8 cellular contexts compared by ENCODE assay signal in the genomic region with DNA sequence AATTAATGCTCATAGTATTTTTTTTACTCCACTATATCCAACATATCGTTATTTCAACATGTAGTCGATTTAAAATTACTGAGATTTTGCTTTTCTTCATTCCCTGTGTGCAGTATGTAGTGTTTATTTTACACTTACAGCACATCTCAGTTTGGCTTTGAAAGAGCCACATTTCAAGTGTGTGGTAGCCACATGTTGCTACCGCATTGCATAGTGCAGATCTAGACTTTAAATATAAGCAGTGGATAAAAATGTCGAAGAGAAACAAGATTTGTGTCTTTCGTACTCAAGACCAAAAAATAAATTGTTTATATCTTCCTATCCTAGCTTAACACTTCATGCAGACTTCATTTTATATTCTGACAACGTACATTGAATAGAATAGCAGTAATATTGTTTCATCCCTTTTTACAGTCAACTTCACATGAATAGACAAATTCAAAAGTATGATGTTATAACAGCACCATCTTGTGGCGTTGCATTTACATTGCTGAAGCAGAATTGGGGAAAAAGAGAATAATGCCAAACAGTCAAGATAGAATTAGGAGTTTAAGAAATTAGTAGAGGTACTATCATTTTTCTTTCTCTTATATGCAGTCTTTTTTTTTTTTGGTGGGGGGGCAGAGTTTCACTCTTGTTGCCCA. TPM values are rescaled to one million over a fixed set of nuclear protein-coding genes. Genes with fewer than 3 reads are reported as not detected.
DNase-seq lines count a peak whose midpoint lies in the region; ATAC-seq and TF ChIP-seq lines count a peak whose summit lies in the region.

No MANE protein-coding gene starts in this region.

- H3K27ac ChIP-seq in body of pancreas (no peak overlapping the region), mesendoderm (ENCODE audit: low read depth, low read length) (no peak overlapping the region)

- H3K9me3 ChIP-seq in body of pancreas, result no peaks in the 10 kb centered on the region

- H3K36me3 ChIP-seq in body of pancreas (replicated peaks in 1 of 2; ENCODE audit: insufficient read depth in 1 of 2, low read depth in 2 of 2) (no peaks in the 10 kb centered on the region), mesendoderm (ENCODE audit: control insufficient read depth, insufficient read depth, low read length) (no peaks in the 10 kb centered on the region), H7 (replicated peaks; ENCODE audit: control insufficient read depth, insufficient read depth, low read length) (no peaks in the 10 kb centered on the region)

- H3K79me1 ChIP-seq in mesendoderm (ENCODE audit: low read length), result no peaks in the 10 kb centered on the region

- H3K27me3 ChIP-seq in body of pancreas (no peaks in the 10 kb centered on the region), mesendoderm (ENCODE audit: insufficient read depth, low read length, poor library complexity) (no peaks in the 10 kb centered on the region), H7 (ENCODE audit: control insufficient read depth, insufficient read depth, low read length) (no peaks in the 10 kb centered on the region)

- no peak overlapping the region for H3K23ac ChIP-seq in mesendoderm (ENCODE audit: low read length)

- no peak overlapping the region for H4K5ac ChIP-seq in mesendoderm (ENCODE audit: low read length)

- H3K9ac ChIP-seq in mesendoderm (ENCODE audit: low read length), result no peak overlapping the region

- H2AK5ac ChIP-seq in mesendoderm (ENCODE audit: low read length), result no peak overlapping the region

- peak in 6 of 7 experiments; percentile 10 to 43 (median 32) for TF ChIP-seq CTCF in body of pancreas (IDR thresholded peaks at IDR 0.05)

- H3K18ac ChIP-seq in mesendoderm (ENCODE audit: low read length), result no peak overlapping the region

- no peak overlapping the region for H2BK5ac ChIP-seq in mesendoderm (ENCODE audit: low read length)

- no peak overlapping the region for H3K4me2 ChIP-seq in mesendoderm (ENCODE audit: low read length)

- DNase-seq in NCI-H1694 treated with DMSO at 0.1 percent for 48 hours (lab: John Stamatoyannopoulos, UW) (peak; percentile 7), NCI-H1694 (lab: John Stamatoyannopoulos, UW) (no peak), M059J (ENCODE audit: low read depth) (peak; percentile 58), body of pancreas (no peak), mesendoderm (peak; percentile 45), H7 (no peak)

- H2BK120ac ChIP-seq in mesendoderm (ENCODE audit: low read depth, low read length), result no peak overlapping the region

- WGBS in body of pancreas, 2 donors, result 60 to 65% methylated on average over 7 of the region's 7 CpGs
- 100% methylated on average over 2 of the region's 7 CpGs for WGBS in mesendoderm (ENCODE audit: extremely low coverage, insufficient coverage, low lambda C conversion rate)

- no peak overlapping the region for H4K8ac ChIP-seq in mesendoderm (ENCODE audit: low read depth, low read length)

- no peaks in the 10 kb centered on the region for H3K79me2 ChIP-seq in mesendoderm (ENCODE audit: control insufficient read depth, insufficient read depth, low read length)

- no peak for ATAC-seq in body of pancreas
- no peak for ATAC-seq in HG03342 (IDR thresholded peaks at IDR 0.05; ENCODE audit: unreplicated experiment)
- no peak for ATAC-seq in HG03025 (IDR thresholded peaks at IDR 0.05; ENCODE audit: low FRiP score, unreplicated experiment)

- H3K4me3 ChIP-seq in body of pancreas (no peak overlapping the region), mesendoderm (ENCODE audit: low read length) (no peak overlapping the region), H7 (ENCODE audit: insufficient read depth, low read depth, low read length) (no peak overlapping the region)

- H3K4ac ChIP-seq in mesendoderm (ENCODE audit: low read depth, low read length), result no peak overlapping the region

- intact Hi-C loops in body of pancreas (cut with DNase I), result no loop called here

- no peak overlapping the region for H3K56ac ChIP-seq in mesendoderm (ENCODE audit: low read length)

- H2BK15ac ChIP-seq in mesendoderm (replicated peaks; ENCODE audit: low read depth), result no peak overlapping the region

- H3K4me1 ChIP-seq in body of pancreas (peaks cover 8% of the 10 kb centered on the region), mesendoderm (ENCODE audit: control insufficient read depth, low read depth, low read length) (no peaks in the 10 kb centered on the region)

- TF ChIP-seq POLR2A in body of pancreas (IDR thresholded peaks at IDR 0.05), result no peak

RNA-seq across cellular contexts. Expression of gene FBXO5, which starts 29.9 kb away (rescaled TPM):
- 75.3 and 103 TPM in 2 replicates for total RNA-seq in M059J (2014; rRNA removed; shearing (Covaris generic))
- total RNA-seq in body of pancreas, result 1 to 10 TPM in 1 of 2 donors, not detected in 1; 2.3 TPM
- polyA plus RNA-seq in mesendoderm (2013, experiment 1 of 2), result 41.1 TPM
- 44.3 TPM for polyA plus RNA-seq in mesendoderm (2013, experiment 2 of 2)
- 52.1 and 67.4 TPM in 2 replicates for total RNA-seq in H7 (2014; rRNA removed; shearing (Covaris generic))

RNA-seq across cellular contexts. Expression of gene MTRF1L, which starts 49.5 kb away (rescaled TPM):
- 20.4 and 27.3 TPM in 2 replicates for total RNA-seq in M059J (2014; rRNA removed; shearing (Covaris generic))
- total RNA-seq in body of pancreas, result 10 to 100 TPM in 1 of 2 donors, 1 to 10 TPM in 1; 8.6 to 22.7 TPM
- polyA plus RNA-seq in mesendoderm (2013, experiment 1 of 2), result 20.9 TPM
- 21.8 TPM for polyA plus RNA-seq in mesendoderm (2013, experiment 2 of 2)
- 8.2 and 11.7 TPM in 2 replicates for total RNA-seq in H7 (2014; rRNA removed; shearing (Covaris generic))

Comparison
In these comparisons a context has a peak if more than half of its experiments do, and no peak if none do; other contexts are left out.
1. DNase-seq: peak in NCI-H1694 treated with DMSO at 0.1 percent for 48 hours (single experiment), M059J (single experiment) and mesendoderm (single experiment); none in NCI-H1694 (single experiment), body of pancreas (0 of 4) and H7 (single experiment).
2. RNA of gene FBXO5, which starts 29.9 kb away (total RNA-seq): 75.3 to 103 TPM in M059J and 52.1 to 67.4 TPM in H7; 2.3 TPM in body of pancreas; every median in the first group is over 10 times any median in the second.